ENCODE assay signal across 1 cellular context in genomic region chr12:113673524-113674238, GRCh38.
TF ChIP-seq lines count a peak whose summit lies in the region.

No MANE protein-coding gene starts in this region.

TF ChIP-seq in K562, 482 proteins besides CTCF, POLR2A, EP300 and RAD21 (continued from another document):
- TF ChIP-seq PRDM10 (IDR thresholded peaks at IDR 0.05; ENCODE audit: partially characterized antibody) (peak; percentile 46), TAF9B (IDR thresholded peaks at IDR 0.05; ENCODE audit: partially characterized antibody) (no peak)
TF ChIP-seq in K562: peak in this region for 9.
